In genomic region chr19:17266975-17267788, GRCh38 we compare ENCODE assay signal across 1 cellular context.
TF ChIP-seq lines count a peak whose summit lies in the region.

Gene BABAM1 (plus strand): TSS chr19:17267443. CDS start chr19:17268807, 1,364 bp downstream.

TF ChIP-seq in WTC11, 78 proteins besides CTCF, POLR2A, EP300 and RAD21 (continued from another document):
- TF ChIP-seq HMGXB4 (CRISPR knock-in tag; IDR thresholded peaks at IDR 0.05) = no peak
- no peak for TF ChIP-seq ARID4B (CRISPR knock-in tag; IDR thresholded peaks at IDR 0.05; ENCODE audit: borderline replicate concordance)
- 0 out of 2 replicates have a peak, but pooled peaks have one; percentile 49 for TF ChIP-seq ZNF232 (CRISPR knock-in tag; IDR thresholded peaks at IDR 0.05)
- TF ChIP-seq TEAD4 (CRISPR knock-in tag; IDR thresholded peaks at IDR 0.05) = no peak
- peak; percentile 64 for TF ChIP-seq SP1 (CRISPR knock-in tag; conservative IDR thresholded peaks at IDR 0.05)
- TF ChIP-seq NFYB (CRISPR knock-in tag; conservative IDR thresholded peaks at IDR 0.05; ENCODE audit: low read depth) = peak; percentile 84
- TF ChIP-seq ZNF121 (CRISPR knock-in tag; IDR thresholded peaks at IDR 0.05) = no peak
- no peak for TF ChIP-seq OVOL2 (CRISPR knock-in tag; IDR thresholded peaks at IDR 0.05; ENCODE audit: borderline replicate concordance)
